Comparison of ENCODE assay signal across 1 cellular context in the genomic region with DNA sequence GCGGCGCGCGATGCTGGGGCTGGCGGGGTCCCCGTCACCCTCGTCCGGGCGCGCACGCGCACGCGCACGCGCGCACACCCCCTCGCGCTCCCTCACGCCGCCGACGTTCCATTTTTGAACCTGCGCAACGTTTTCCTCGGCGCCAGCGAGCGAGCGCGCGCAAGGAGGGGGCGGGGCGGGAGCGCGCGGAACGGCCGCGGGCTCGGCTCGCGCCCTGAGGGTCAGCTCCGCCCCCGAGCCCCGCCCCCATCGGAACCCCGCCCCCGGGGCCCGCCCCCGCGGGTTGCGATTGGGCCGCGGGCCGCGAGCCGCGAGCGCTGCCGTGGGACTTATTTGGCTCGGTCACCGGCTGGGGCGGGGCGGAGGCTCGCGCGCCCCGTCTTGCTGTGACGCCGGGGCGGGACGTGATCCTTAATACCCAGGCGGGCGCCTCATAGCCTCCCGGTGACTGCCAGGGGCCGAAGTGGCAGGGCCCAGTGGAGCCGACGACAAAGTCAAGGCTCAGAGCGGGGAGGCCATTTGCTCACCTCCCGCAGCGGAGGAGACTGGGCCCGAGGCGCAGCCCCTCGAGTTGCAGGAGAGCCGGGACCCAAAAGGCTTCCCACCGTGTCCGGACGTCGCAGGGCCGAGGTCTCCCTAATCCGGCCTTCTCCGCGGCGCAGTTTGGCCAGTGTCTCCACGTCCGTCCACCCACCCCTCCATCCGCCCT.
A peak's percentile ranks its signal among the peaks of the same experiment; 100 is the strongest.
TF ChIP-seq lines count a peak whose summit lies in the region.

Gene CBX7 (minus strand): TSS at position 170 of the 709 bp plus-strand sequence. CDS start 236 bp downstream, outside the sequence.

TF ChIP-seq in GM12878, 131 proteins besides CTCF, POLR2A, EP300 and RAD21 (continued from another document and continues in another):
- no peak for TF ChIP-seq BCL11A (IDR thresholded peaks at IDR 0.05; ENCODE audit: low read depth, low read length)
- TF ChIP-seq EZH2 (IDR thresholded peaks at IDR 0.05; ENCODE audit: borderline replicate concordance, control insufficient read depth, low read depth, low read length), result no peak
- TF ChIP-seq IRF4 (IDR thresholded peaks at IDR 0.05; ENCODE audit: low read depth, low read length), result no peak
- TF ChIP-seq HDAC6 (IDR thresholded peaks at IDR 0.05; ENCODE audit: unreplicated experiment), result no peak
- peak; percentile 77 for TF ChIP-seq NR2F1 (conservative IDR thresholded peaks at IDR 0.05)
- TF ChIP-seq PBX3 (IDR thresholded peaks at IDR 0.05; ENCODE audit: insufficient replicate concordance, low read depth, low read length), result no peak
- no peak for TF ChIP-seq KAT2A (conservative IDR thresholded peaks at IDR 0.05; ENCODE audit: control insufficient read depth, low read depth, low read length)
- TF ChIP-seq, protein P1, sequence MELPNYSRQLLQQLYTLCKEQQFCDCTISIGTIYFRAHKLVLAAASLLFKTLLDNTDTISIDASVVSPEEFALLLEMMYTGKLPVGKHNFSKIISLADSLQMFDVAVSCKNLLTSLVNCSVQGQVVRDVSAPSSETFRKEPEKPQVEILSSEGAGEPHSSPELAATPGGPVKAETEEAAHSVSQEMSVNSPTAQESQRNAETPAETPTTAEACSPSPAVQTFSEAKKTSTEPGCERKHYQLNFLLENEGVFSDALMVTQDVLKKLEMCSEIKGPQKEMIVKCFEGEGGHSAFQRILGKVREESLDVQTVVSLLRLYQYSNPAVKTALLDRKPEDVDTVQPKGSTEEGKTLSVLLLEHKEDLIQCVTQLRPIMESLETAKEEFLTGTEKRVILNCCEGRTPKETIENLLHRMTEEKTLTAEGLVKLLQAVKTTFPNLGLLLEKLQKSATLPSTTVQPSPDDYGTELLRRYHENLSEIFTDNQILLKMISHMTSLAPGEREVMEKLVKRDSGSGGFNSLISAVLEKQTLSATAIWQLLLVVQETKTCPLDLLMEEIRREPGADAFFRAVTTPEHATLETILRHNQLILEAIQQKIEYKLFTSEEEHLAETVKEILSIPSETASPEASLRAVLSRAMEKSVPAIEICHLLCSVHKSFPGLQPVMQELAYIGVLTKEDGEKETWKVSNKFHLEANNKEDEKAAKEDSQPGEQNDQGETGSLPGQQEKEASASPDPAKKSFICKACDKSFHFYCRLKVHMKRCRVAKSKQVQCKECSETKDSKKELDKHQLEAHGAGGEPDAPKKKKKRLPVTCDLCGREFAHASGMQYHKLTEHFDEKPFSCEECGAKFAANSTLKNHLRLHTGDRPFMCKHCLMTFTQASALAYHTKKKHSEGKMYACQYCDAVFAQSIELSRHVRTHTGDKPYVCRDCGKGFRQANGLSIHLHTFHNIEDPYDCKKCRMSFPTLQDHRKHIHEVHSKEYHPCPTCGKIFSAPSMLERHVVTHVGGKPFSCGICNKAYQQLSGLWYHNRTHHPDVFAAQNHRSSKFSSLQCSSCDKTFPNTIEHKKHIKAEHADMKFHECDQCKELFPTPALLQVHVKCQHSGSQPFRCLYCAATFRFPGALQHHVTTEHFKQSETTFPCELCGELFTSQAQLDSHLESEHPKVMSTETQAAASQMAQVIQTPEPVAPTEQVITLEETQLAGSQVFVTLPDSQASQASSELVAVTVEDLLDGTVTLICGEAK (IDR thresholded peaks at IDR 0.05; ENCODE audit: borderline replicate concordance), result no peak
- no peak for TF ChIP-seq TCF7 (IDR thresholded peaks at IDR 0.05; ENCODE audit: borderline replicate concordance)
- peak; percentile 42; the same call in 1 of the 2 replicates for TF ChIP-seq CHD2 (IDR thresholded peaks at IDR 0.05; ENCODE audit: borderline replicate concordance, low read depth, low read length)
- no peak for TF ChIP-seq STAT3 (IDR thresholded peaks at IDR 0.05; ENCODE audit: low read depth, low read length)
- no peak for TF ChIP-seq ZNF24 (IDR thresholded peaks at IDR 0.05)
- TF ChIP-seq ETV6 (conservative IDR thresholded peaks at IDR 0.05 in 1 of 2, IDR thresholded peaks at IDR 0.05 in 1 of 2; ENCODE audit: borderline replicate concordance in 1 of 2, low read depth in 1 of 2), result no peak
- TF ChIP-seq BRCA1 (IDR thresholded peaks at IDR 0.05; ENCODE audit: low read depth, low read length), result no peak
- no peak for TF ChIP-seq ZZZ3 (IDR thresholded peaks at IDR 0.05; ENCODE audit: control insufficient read depth, insufficient read length, low read depth)
- peak; percentile 73 for TF ChIP-seq NRF1 (conservative IDR thresholded peaks at IDR 0.05; ENCODE audit: low read depth, low read length)
- 0 out of 2 replicates have a peak, but pooled peaks have one; percentile 35 for TF ChIP-seq HDGF (IDR thresholded peaks at IDR 0.05)
- TF ChIP-seq RCOR1 (conservative IDR thresholded peaks at IDR 0.05; ENCODE audit: low read depth, low read length), result no peak
- TF ChIP-seq GATAD2B (conservative IDR thresholded peaks at IDR 0.05; ENCODE audit: low read depth), result 0 out of 2 replicates have a peak, but pooled peaks have one; percentile 37
- 0 out of 2 replicates have a peak, but pooled peaks have one; percentile 25 for TF ChIP-seq LARP7 (IDR thresholded peaks at IDR 0.05)
- no peak for TF ChIP-seq FOXM1 (IDR thresholded peaks at IDR 0.05; ENCODE audit: low read depth, low read length)
- no peak for TF ChIP-seq MYB (IDR thresholded peaks at IDR 0.05; ENCODE audit: borderline replicate concordance, low read depth, low read length)
- TF ChIP-seq NFXL1 (IDR thresholded peaks at IDR 0.05; ENCODE audit: borderline replicate concordance), result no peak
- no peak for TF ChIP-seq CHD1 (IDR thresholded peaks at IDR 0.05; ENCODE audit: low read depth, low read length)
- no peak for TF ChIP-seq E4F1 (IDR thresholded peaks at IDR 0.05; ENCODE audit: borderline replicate concordance, partially characterized antibody)
- TF ChIP-seq RUNX3 (IDR thresholded peaks at IDR 0.05; ENCODE audit: low read length), result no peak
- TF ChIP-seq, protein P2, sequence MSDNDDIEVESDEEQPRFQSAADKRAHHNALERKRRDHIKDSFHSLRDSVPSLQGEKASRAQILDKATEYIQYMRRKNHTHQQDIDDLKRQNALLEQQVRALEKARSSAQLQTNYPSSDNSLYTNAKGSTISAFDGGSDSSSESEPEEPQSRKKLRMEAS (IDR thresholded peaks at IDR 0.05; ENCODE audit: low read depth, low read length), result 0 out of 2 replicates have a peak, but pooled peaks have one; percentile 42
- TF ChIP-seq RAD51 (IDR thresholded peaks at IDR 0.05), result no peak
- TF ChIP-seq ZBTB33 (IDR thresholded peaks at IDR 0.05), result no peak
- TF ChIP-seq, protein P3, sequence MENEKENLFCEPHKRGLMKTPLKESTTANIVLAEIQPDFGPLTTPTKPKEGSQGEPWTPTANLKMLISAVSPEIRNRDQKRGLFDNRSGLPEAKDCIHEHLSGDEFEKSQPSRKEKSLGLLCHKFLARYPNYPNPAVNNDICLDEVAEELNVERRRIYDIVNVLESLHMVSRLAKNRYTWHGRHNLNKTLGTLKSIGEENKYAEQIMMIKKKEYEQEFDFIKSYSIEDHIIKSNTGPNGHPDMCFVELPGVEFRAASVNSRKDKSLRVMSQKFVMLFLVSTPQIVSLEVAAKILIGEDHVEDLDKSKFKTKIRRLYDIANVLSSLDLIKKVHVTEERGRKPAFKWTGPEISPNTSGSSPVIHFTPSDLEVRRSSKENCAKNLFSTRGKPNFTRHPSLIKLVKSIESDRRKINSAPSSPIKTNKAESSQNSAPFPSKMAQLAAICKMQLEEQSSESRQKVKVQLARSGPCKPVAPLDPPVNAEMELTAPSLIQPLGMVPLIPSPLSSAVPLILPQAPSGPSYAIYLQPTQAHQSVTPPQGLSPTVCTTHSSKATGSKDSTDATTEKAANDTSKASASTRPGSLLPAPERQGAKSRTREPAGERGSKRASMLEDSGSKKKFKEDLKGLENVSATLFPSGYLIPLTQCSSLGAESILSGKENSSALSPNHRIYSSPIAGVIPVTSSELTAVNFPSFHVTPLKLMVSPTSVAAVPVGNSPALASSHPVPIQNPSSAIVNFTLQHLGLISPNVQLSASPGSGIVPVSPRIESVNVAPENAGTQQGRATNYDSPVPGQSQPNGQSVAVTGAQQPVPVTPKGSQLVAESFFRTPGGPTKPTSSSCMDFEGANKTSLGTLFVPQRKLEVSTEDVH (IDR thresholded peaks at IDR 0.05; ENCODE audit: low read depth, partially characterized antibody), result no peak
- no peak for TF ChIP-seq MYC (IDR thresholded peaks at IDR 0.05; ENCODE audit: insufficient read depth, insufficient read length, insufficient replicate concordance, low read length, severe bottlenecking)
- TF ChIP-seq HDAC2 (IDR thresholded peaks at IDR 0.05), result no peak
- TF ChIP-seq IKZF1 (conservative IDR thresholded peaks at IDR 0.05), result peak; percentile 70
- TF ChIP-seq BACH1 (IDR thresholded peaks at IDR 0.05; ENCODE audit: borderline replicate concordance), result no peak; the same call in 1 of the 2 replicates
- no peak for TF ChIP-seq ELK1 (IDR thresholded peaks at IDR 0.05; ENCODE audit: low read depth, low read length)
- TF ChIP-seq NFIC (IDR thresholded peaks at IDR 0.05; ENCODE audit: low read depth, low read length), result no peak
- TF ChIP-seq NBN (IDR thresholded peaks at IDR 0.05), result peak; percentile 61
- no peak for TF ChIP-seq STAT1 (conservative IDR thresholded peaks at IDR 0.05)
- no peak for TF ChIP-seq TBL1XR1 (IDR thresholded peaks at IDR 0.05; ENCODE audit: low read depth, low read length)
- no peak for TF ChIP-seq ZNF274 (IDR thresholded peaks at IDR 0.05; ENCODE audit: insufficient read depth, insufficient read length)
- TF ChIP-seq BMI1 (IDR thresholded peaks at IDR 0.05; ENCODE audit: borderline replicate concordance), result no peak
- TF ChIP-seq, protein P4, sequence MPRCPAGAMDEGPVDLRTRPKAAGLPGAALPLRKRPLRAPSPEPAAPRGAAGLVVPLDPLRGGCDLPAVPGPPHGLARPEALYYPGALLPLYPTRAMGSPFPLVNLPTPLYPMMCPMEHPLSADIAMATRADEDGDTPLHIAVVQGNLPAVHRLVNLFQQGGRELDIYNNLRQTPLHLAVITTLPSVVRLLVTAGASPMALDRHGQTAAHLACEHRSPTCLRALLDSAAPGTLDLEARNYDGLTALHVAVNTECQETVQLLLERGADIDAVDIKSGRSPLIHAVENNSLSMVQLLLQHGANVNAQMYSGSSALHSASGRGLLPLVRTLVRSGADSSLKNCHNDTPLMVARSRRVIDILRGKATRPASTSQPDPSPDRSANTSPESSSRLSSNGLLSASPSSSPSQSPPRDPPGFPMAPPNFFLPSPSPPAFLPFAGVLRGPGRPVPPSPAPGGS (IDR thresholded peaks at IDR 0.05; ENCODE audit: borderline replicate concordance, insufficient read depth, low read depth, low read length, poor library complexity, severe bottlenecking), result no peak
- peak; percentile 40 to 80; a peak in 2 of 4 replicates for TF ChIP-seq BHLHE40 (IDR thresholded peaks at IDR 0.05; ENCODE audit: borderline replicate concordance in 1 of 2, low read depth in 2 of 2, low read length in 1 of 2)
- TF ChIP-seq KDM1A (IDR thresholded peaks at IDR 0.05; ENCODE audit: borderline replicate concordance), result no peak
- TF ChIP-seq ASH2L (IDR thresholded peaks at IDR 0.05; ENCODE audit: borderline replicate concordance, low read depth), result no peak
- peak; percentile 84 to 93 for TF ChIP-seq SRF (IDR thresholded peaks at IDR 0.05; ENCODE audit: low read depth in 2 of 2, low read length in 2 of 2)
